ENCODE assay signal across 1 cellular context in genomic region chr19:44954278-44954648, GRCh38.
TF ChIP-seq lines count a peak whose summit lies in the region.

No MANE protein-coding gene starts in this region.

TF ChIP-seq in endothelial cell of umbilical vein, 7 proteins besides CTCF, POLR2A, EP300 and RAD21:
- TF ChIP-seq GATA2 (IDR thresholded peaks at IDR 0.05; ENCODE audit: insufficient read depth, insufficient read length, low read depth, low read length) (no peak), MYC (IDR thresholded peaks at IDR 0.05; ENCODE audit: low read depth, low read length) (no peak), POLR2AphosphoS5 (IDR thresholded peaks at IDR 0.05; ENCODE audit: insufficient read depth, low read depth, low read length) (no peak), JUN (IDR thresholded peaks at IDR 0.05; ENCODE audit: borderline replicate concordance, insufficient read depth, insufficient read length, low read depth) (no peak), FOS (IDR thresholded peaks at IDR 0.05; ENCODE audit: borderline replicate concordance, insufficient read depth, low read length) (no peak), EZH2 (IDR thresholded peaks at IDR 0.05; ENCODE audit: borderline replicate concordance, low read depth, low read length, severe bottlenecking) (no peak), MAX (IDR thresholded peaks at IDR 0.05; ENCODE audit: insufficient read depth, insufficient read length) (no peak)
